8 cellular contexts compared by ENCODE assay signal in the genomic region with DNA sequence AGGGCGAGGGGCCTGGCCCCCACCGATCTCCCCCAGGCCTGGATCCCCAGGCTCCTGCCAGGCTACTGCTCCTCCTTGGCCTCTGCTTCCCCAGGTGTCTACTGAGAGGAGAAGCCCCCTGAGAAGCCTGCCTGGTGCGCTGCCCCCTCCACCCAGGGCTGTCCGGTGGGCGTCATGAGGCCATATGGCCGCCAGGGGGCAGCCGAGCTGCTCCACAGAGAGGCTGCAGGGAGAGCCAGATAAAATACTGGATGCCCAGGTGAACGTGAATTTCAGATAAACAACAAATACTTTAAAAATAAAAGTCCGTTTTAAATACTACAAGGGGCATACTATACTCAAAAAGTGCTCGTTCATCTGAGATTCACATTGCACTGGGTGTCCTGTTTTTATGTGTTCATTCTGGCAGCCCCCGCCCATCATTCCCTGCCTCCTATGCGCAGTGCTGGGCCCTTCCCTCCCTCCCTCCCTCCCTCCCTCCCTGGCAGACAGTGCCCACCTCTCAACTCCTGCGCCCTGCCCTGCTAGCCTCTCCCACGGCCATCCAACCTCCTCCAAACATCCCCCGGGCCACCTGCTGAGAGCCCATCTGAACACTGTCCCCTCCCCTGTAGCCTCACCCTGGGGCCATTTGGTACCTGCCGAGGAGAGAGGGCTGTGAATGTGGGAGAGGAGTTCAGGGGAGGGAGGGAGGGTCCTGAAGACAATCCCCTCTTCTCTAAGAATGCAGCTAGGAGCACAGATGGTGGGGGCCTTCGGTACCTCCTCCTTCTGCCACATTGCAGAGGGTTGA. TPM values are rescaled to one million over a fixed set of nuclear protein-coding genes. Genes with fewer than 3 reads are reported as not detected.
A peak's percentile ranks its signal among the peaks of the same experiment; 100 is the strongest.
DNase-seq lines count a peak whose midpoint lies in the region; ATAC-seq, FAIRE-seq and TF ChIP-seq lines count a peak whose summit lies in the region.

No MANE protein-coding gene starts in this region.

- TF ChIP-seq EP300 in esophagus muscularis mucosa (IDR thresholded peaks at IDR 0.05), result no peak

- no peak overlapping the region for H3K27ac ChIP-seq in OCI-LY3 (ENCODE audit: low read length)
- H3K27ac ChIP-seq in esophagus muscularis mucosa (replicated peaks in 1 of 4), result no peak overlapping the region

- H3K4me2 ChIP-seq in OCI-LY3 (ENCODE audit: low read length), result no peak overlapping the region

- intact Hi-C loops in esophagus muscularis mucosa (cut with DNase I), result loop anchor here (2.0 kb wide), 1 partner anchor 520 kb away; no protein-coding TSS in a partner anchor

- H3K4me3 Mint-ChIP-seq in nephron, result no peak overlapping the region

- FAIRE-seq in H54 (lab: Jason Lieb, UNC), result no peak

- no peak for TF ChIP-seq POLR2A in H54 (IDR thresholded peaks at IDR 0.05; ENCODE audit: low read depth, low read length)
- no peak for TF ChIP-seq POLR2A in esophagus muscularis mucosa (IDR thresholded peaks at IDR 0.05; ENCODE audit: low read depth)

- H3K4me1 ChIP-seq in BE2C (no peaks in the 10 kb centered on the region), OCI-LY3 (ENCODE audit: low read length) (peaks cover 9% of the 10 kb centered on the region), esophagus muscularis mucosa (peaks cover 0 to 22% (median 17%) of the 10 kb centered on the region in 4 donors)

- H3K27me3 Mint-ChIP-seq in nephron (ENCODE audit: low read depth), result peaks cover 15% of the 10 kb centered on the region

- H3K4me1 Mint-ChIP-seq in nephron, result no peaks in the 10 kb centered on the region

- H3K27me3 ChIP-seq in BE2C (no peaks in the 10 kb centered on the region), OCI-LY3 (ENCODE audit: low read depth, low read length) (no peaks in the 10 kb centered on the region), esophagus muscularis mucosa (peaks cover 0 to 21% (median 0%) of the 10 kb centered on the region in 4 donors)

- H3K4me3 ChIP-seq in BE2C (ENCODE audit: low read depth, low read length) (no peak overlapping the region), OCI-LY3 (ENCODE audit: low read length) (no peak overlapping the region), esophagus muscularis mucosa (no peak overlapping the region)

- no peaks in the 10 kb centered on the region for H3K9me3 ChIP-seq in BE2C
- H3K9me3 ChIP-seq in OCI-LY3 (ENCODE audit: insufficient read depth, low read length), result no peaks in the 10 kb centered on the region
- H3K9me3 ChIP-seq in esophagus muscularis mucosa, result no peaks in the 10 kb centered on the region

- H2AFZ ChIP-seq in OCI-LY3 (ENCODE audit: low read depth, low read length), result no peak overlapping the region

- H3K36me3 ChIP-seq in BE2C (no peaks in the 10 kb centered on the region), OCI-LY3 (replicated peaks; ENCODE audit: low read depth, low read length) (no peaks in the 10 kb centered on the region), esophagus muscularis mucosa (no peaks in the 10 kb centered on the region)

- TF ChIP-seq CTCF in BE2C (IDR thresholded peaks at IDR 0.05; ENCODE audit: low read depth, low read length) (peak; percentile 94), OCI-LY3 (IDR thresholded peaks at IDR 0.05; ENCODE audit: low read depth, low read length) (peak; percentile 97), esophagus muscularis mucosa (IDR thresholded peaks at IDR 0.05) (peak in 2 of 3 experiments; percentile 91 to 93), nephron (IDR thresholded peaks at IDR 0.05; ENCODE audit: unreplicated experiment in 3 of 3) (peak; percentile 93 to 95 (median 95))

- H3K79me2 ChIP-seq in OCI-LY3 (ENCODE audit: low read length), result no peaks in the 10 kb centered on the region

- no peaks in the 10 kb centered on the region for H3K9me3 Mint-ChIP-seq in nephron

- no peak overlapping the region for H3K9ac ChIP-seq in OCI-LY3 (ENCODE audit: low read length)

- no peak overlapping the region for H3K27ac Mint-ChIP-seq in nephron

- no peaks in the 10 kb centered on the region for H4K20me1 ChIP-seq in OCI-LY3 (ENCODE audit: insufficient read depth, low read length)

- DNase-seq in BE2C (peak; percentile 83), H54 (ENCODE audit: insufficient read length, low spot score) (peak; percentile 55), esophagus muscularis mucosa (ENCODE audit: extremely low spot score) (no peak), superior temporal gyrus (ENCODE audit: extremely low spot score) (peak; percentile 77)
- peak; percentile 85 for DNase-seq in activated T-cell treated with anti-CD3 and anti-CD28 coated beads, Interleukin-2, amount 50 U/mL, for 48 hours

- H3K36me3 Mint-ChIP-seq in nephron (ENCODE audit: low read depth), result no peaks in the 10 kb centered on the region

- 33% methylated on average over 15 of the region's 17 CpGs for WGBS in esophagus muscularis mucosa

- no peak for ATAC-seq in GM18861 (IDR thresholded peaks at IDR 0.05; ENCODE audit: unreplicated experiment)

RNA-seq across cellular contexts. Expression of a gene that starts 29.5 kb away (rescaled TPM):
- 7.2 TPM for polyA plus RNA-seq in BE2C (2012; ENCODE audit: insufficient read depth, insufficient read length, low read depth)
- 10 to 100 TPM in 1 of 4 donors, 1 to 10 TPM in 3; 7.7 to 11.8 (median 8.1) TPM for total RNA-seq in esophagus muscularis mucosa

RNA-seq across cellular contexts. Expression of a gene that starts 46.4 kb away (rescaled TPM):
- 387 TPM for polyA plus RNA-seq in BE2C (2012; ENCODE audit: insufficient read depth, insufficient read length, low read depth)
- total RNA-seq in esophagus muscularis mucosa, result 100 to 1,000 TPM in 3 of 4 donors, 10 to 100 TPM in 1; 92.2 to 165 (median 131) TPM
